8 cellular contexts compared by ENCODE assay signal in the genomic region with DNA sequence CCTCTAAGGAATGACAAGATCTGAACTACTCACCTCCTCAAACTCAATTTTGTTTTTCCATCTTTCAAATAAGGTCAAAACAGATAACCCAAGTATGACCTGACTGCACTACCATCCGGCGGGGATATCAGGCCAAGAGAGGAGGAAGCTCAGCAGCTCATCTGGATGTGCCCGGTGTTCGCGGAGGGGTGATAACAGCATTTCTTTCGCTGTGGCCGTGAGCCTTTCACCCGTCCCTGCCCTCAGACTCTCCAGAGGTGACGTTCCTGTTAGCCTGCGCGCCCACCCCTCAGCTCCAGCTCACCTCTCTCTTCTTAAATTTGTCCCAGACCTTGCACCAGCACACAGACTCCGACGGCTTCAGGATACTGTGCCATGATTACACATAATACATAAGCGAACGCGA. TPM values are rescaled to one million over a fixed set of nuclear protein-coding genes. Genes with fewer than 3 reads are reported as not detected.
DNase-seq lines count a peak whose midpoint lies in the region; ATAC-seq and TF ChIP-seq lines count a peak whose summit lies in the region.

No MANE protein-coding gene starts in this region.

- H2BK120ac ChIP-seq in IMR-90 (ENCODE audit: low read depth, low read length) = peak overlapping the region; percentile 41; the same call in 1 of the 2 replicates

- peaks cover 29% of the 10 kb centered on the region for H3K9me3 Mint-ChIP-seq in neural progenitor cell

- peaks cover 14 to 16% of the 10 kb centered on the region in 2 experiments for H3K79me1 ChIP-seq in IMR-90 (ENCODE audit: low read depth in 1 of 2, low read length in 2 of 2)

- H3K4me1 ChIP-seq in IMR-90 (ENCODE audit: control insufficient read depth, insufficient read depth, low read length) (peaks cover 2% of the 10 kb centered on the region; the same call in 1 of the 2 replicates), esophagus squamous epithelium (peaks cover 5 to 46% (median 13%) of the 10 kb centered on the region in 3 donors), neural progenitor cell (no peaks in the 10 kb centered on the region)

- TF ChIP-seq POLR2A in IMR-90 (IDR thresholded peaks at IDR 0.05; ENCODE audit: low read depth, low read length) (no peak), esophagus squamous epithelium (IDR thresholded peaks at IDR 0.05) (no peak)

- no peak for TF ChIP-seq RAD21 in IMR-90 (IDR thresholded peaks at IDR 0.05; ENCODE audit: low read length)

- peak overlapping the region; percentile 97 for H2AK9ac ChIP-seq in IMR-90 (replicated peaks; ENCODE audit: low read depth, low read length, poor library complexity)

- intact Hi-C loops in IMR-90 (cut with micrococcal nuclease) (loop anchor here (2.0 kb wide), 1 partner anchor 120 kb away; the partner anchor contains the start of gene ZNF25), esophagus squamous epithelium (cut with DNase I) (no loop called here)

- no peaks in the 10 kb centered on the region for H3K27me3 ChIP-seq in IMR-90 (ENCODE audit: control insufficient read depth, insufficient read depth, low read length)
- H3K27me3 ChIP-seq in esophagus squamous epithelium = peaks cover 0 to 3% (median 0%) of the 10 kb centered on the region in 4 donors
- no peaks in the 10 kb centered on the region for H3K27me3 ChIP-seq in neural progenitor cell

- peak overlapping the region; percentile 97; the same call in 1 of the 2 replicates for H3K56ac ChIP-seq in IMR-90 (ENCODE audit: extremely low read depth, insufficient read depth, low read length)

- H2BK20ac ChIP-seq in IMR-90 (ENCODE audit: low read depth, low read length) = no peak overlapping the region

- CTCF ChIA-PET in IMR-90 (lab: Yijun Ruan, JAX) = no interaction called here

- in situ Hi-C loops in IMR-90 (cut with MboI; ENCODE audit: low sequenced_read_pairs) = no loop called here

- WGBS in IMR-90 (ENCODE audit: extremely low coverage in 2 of 2, insufficient read length in 1 of 2), 2 experiments = 3% methylated on average over 8 of the region's 16 CpGs; no CpG with 5 or more reads in 1 of the 2 experiments
- 2% methylated on average over 13 to 16 of the region's 16 CpGs for WGBS in esophagus squamous epithelium, 2 donors

- H4K91ac ChIP-seq in IMR-90 (ENCODE audit: insufficient read depth, low read depth, low read length) = peak overlapping the region; percentile 37; the same call in 1 of the 2 replicates

- POLR2A ChIA-PET in IMR-90 (lab: Charles Lee; ENCODE audit: unreplicated experiment) = no interaction called here

- H3F3A ChIP-seq in neural progenitor cell (ENCODE audit: low read depth) = no peaks in the 10 kb centered on the region

- peak overlapping the region; percentile 75 for H2BK5ac ChIP-seq in IMR-90 (ENCODE audit: low read depth, low read length, poor library complexity, severe bottlenecking)

- H3K36me3 ChIP-seq in IMR-90 (ENCODE audit: control insufficient read depth, insufficient read depth, low read length) = peaks cover 1% of the 10 kb centered on the region; the same call in 1 of the 2 replicates
- H3K36me3 ChIP-seq in esophagus squamous epithelium = peaks cover 0 to 18% (median 0%) of the 10 kb centered on the region in 3 donors
- no peaks in the 10 kb centered on the region for H3K36me3 ChIP-seq in neural progenitor cell

- dilution Hi-C loops in IMR-90 (cut with HindIII; ENCODE audit: low sequenced_read_pairs, unreplicated experiment) = no loop called here

- peak overlapping the region; percentile 90 for H3K23ac ChIP-seq in IMR-90 (ENCODE audit: low read depth, low read length)

- peaks cover 4% of the 10 kb centered on the region for H3K27me3 Mint-ChIP-seq in neural progenitor cell (ENCODE audit: insufficient read depth, low read depth)

- H3K9me1 ChIP-seq in IMR-90 (ENCODE audit: insufficient read depth, low read length) = no peaks in the 10 kb centered on the region

- H3K4me1 Mint-ChIP-seq in neural progenitor cell = peaks cover 18% of the 10 kb centered on the region

- H3K9me3 ChIP-seq in IMR-90 (ENCODE audit: control insufficient read depth, insufficient read depth, low read length) (no peaks in the 10 kb centered on the region), esophagus squamous epithelium (no peaks in the 10 kb centered on the region), neural progenitor cell (ENCODE audit: low read depth) (peaks cover 12% of the 10 kb centered on the region)

- peak overlapping the region; percentile 53 for H2AK5ac ChIP-seq in IMR-90 (ENCODE audit: low read depth, low read length)

- peaks cover 21% of the 10 kb centered on the region for H3K36me3 Mint-ChIP-seq in neural progenitor cell

- H3K18ac ChIP-seq in IMR-90 (ENCODE audit: low read depth, low read length) = peak overlapping the region; percentile 2; the same call in 1 of the 2 replicates

- no TSS peak for BruUV-seq in IMR-90 (replicated peaks; lab: Mats Ljungman, UMichigan)

- H4K20me1 ChIP-seq in IMR-90 (ENCODE audit: insufficient read depth, low read length) (no peaks in the 10 kb centered on the region), neural progenitor cell (ENCODE audit: low read depth) (no peaks in the 10 kb centered on the region)

- TF ChIP-seq CTCF in IMR-90 (conservative IDR thresholded peaks at IDR 0.05; ENCODE audit: low read depth, low read length) (no peak), esophagus squamous epithelium (IDR thresholded peaks at IDR 0.05) (no peak), neural progenitor cell (IDR thresholded peaks at IDR 0.05) (no peak)

- H3K4me3 Mint-ChIP-seq in neural progenitor cell = peak overlapping the region; percentile 94

- H2BK15ac ChIP-seq in IMR-90 (ENCODE audit: low read depth, low read length) = no peak overlapping the region

- H3K4me3 ChIP-seq in IMR-90 (ENCODE audit: insufficient read depth, low read depth, low read length) (peak overlapping the region; percentile 63), esophagus squamous epithelium (peak overlapping the region; percentile 75 to 92 (median 83)), neural progenitor cell (no peak overlapping the region)

- H2AFZ ChIP-seq in IMR-90 (replicated peaks; ENCODE audit: low read length, poor library complexity) (peak overlapping the region; percentile 99), neural progenitor cell (replicated peaks) (no peak overlapping the region)

- peak overlapping the region; percentile 71 for H4K5ac ChIP-seq in IMR-90 (ENCODE audit: low read depth, low read length)

- ATAC-seq in GM21576 (IDR thresholded peaks at IDR 0.05; ENCODE audit: unreplicated experiment) = peak; percentile 21
- ATAC-seq in IMR-90 (ENCODE audit: low read depth) = no peak; the same call in 1 of the 2 replicates
- no peak for ATAC-seq in GM18858 (IDR thresholded peaks at IDR 0.05; ENCODE audit: unreplicated experiment)

- H3K9ac ChIP-seq in IMR-90 (ENCODE audit: low read depth, low read length) = peak overlapping the region; percentile 89
- no peak overlapping the region for H3K9ac ChIP-seq in neural progenitor cell

- H3K4ac ChIP-seq in IMR-90 (ENCODE audit: low read depth, low read length) = peak overlapping the region; percentile 75

- peak overlapping the region; percentile 97 for H3K27ac Mint-ChIP-seq in neural progenitor cell

- H3K4me2 ChIP-seq in IMR-90 (ENCODE audit: low read depth, low read length) (peak overlapping the region; percentile 82), neural progenitor cell (no peak overlapping the region)

- no peaks in the 10 kb centered on the region for H3K79me2 ChIP-seq in neural progenitor cell (ENCODE audit: low read depth)

- H4K8ac ChIP-seq in IMR-90 (ENCODE audit: low read depth in 2 of 2, low read length in 2 of 2) = peak overlapping the region; percentile 88 to 90

- H3K14ac ChIP-seq in IMR-90 (replicated peaks; ENCODE audit: low read depth, low read length) = peak overlapping the region; percentile 72; the same call in 1 of the 2 replicates

- H3K27ac ChIP-seq in IMR-90 (ENCODE audit: insufficient read depth, low read length) (peak overlapping the region; percentile 85), esophagus squamous epithelium (peak overlapping the region; percentile 98 to 100 (median 99)), neural progenitor cell (no peak overlapping the region)

- DNase-seq in GDM1 (lab: John Stamatoyannopoulos, UW) = peak; percentile 17
- DNase-seq in IMR-90 = no peak
- peak; percentile 8 for DNase-seq in activated CD4-positive, alpha-beta T cell treated with anti-CD3 and anti-CD28 coated beads, Interleukin-2, amount 50 U/mL, for 1 hour
- no peak for DNase-seq in esophagus squamous epithelium (lab: John Stamatoyannopoulos, UW)
- no peak for DNase-seq in neural progenitor cell (ENCODE audit: low spot score)
- no peak for DNase-seq in 8988T

TF ChIP-seq in IMR-90, 13 proteins besides CTCF, POLR2A, EP300 and RAD21:
- TF ChIP-seq NFE2L2 (IDR thresholded peaks at IDR 0.05; ENCODE audit: low read depth, low read length) = no peak
- TF ChIP-seq, protein P1, sequence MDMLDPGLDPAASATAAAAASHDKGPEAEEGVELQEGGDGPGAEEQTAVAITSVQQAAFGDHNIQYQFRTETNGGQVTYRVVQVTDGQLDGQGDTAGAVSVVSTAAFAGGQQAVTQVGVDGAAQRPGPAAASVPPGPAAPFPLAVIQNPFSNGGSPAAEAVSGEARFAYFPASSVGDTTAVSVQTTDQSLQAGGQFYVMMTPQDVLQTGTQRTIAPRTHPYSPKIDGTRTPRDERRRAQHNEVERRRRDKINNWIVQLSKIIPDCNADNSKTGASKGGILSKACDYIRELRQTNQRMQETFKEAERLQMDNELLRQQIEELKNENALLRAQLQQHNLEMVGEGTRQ (IDR thresholded peaks at IDR 0.05; ENCODE audit: low read depth, low read length) = no peak
- TF ChIP-seq MAFK (IDR thresholded peaks at IDR 0.05; ENCODE audit: low read depth, low read length) = no peak
- no peak for TF ChIP-seq CHD1 (IDR thresholded peaks at IDR 0.05; ENCODE audit: low read depth, low read length)
- no peak for TF ChIP-seq RFX5 (IDR thresholded peaks at IDR 0.05; ENCODE audit: low read depth, low read length)
- no peak for TF ChIP-seq CEBPB (IDR thresholded peaks at IDR 0.05; ENCODE audit: low read depth, low read length)
- no peak for TF ChIP-seq MXI1 (IDR thresholded peaks at IDR 0.05; ENCODE audit: borderline replicate concordance, low read depth, low read length)
- TF ChIP-seq SMC3 (IDR thresholded peaks at IDR 0.05; ENCODE audit: low read depth, low read length) = no peak
- no peak for TF ChIP-seq FOS (IDR thresholded peaks at IDR 0.05; ENCODE audit: low read depth, low read length)
- TF ChIP-seq RCOR1 (IDR thresholded peaks at IDR 0.05; ENCODE audit: insufficient replicate concordance, low read length) = no peak

RNA-seq across cellular contexts. Expression of gene ZNF248, which starts 0.5 kb away (rescaled TPM):
- total RNA-seq in IMR-90 (2012; rRNA removed) = 5.7 and 6.7 TPM in 2 replicates
- 4.2 and 5.1 TPM in 2 replicates for polyA plus RNA-seq in IMR-90 (2012; rRNA removed)
- 1.5 and 1.6 TPM in 2 replicates for polyA plus RNA-seq in IMR-90 (2012; cell fraction: cytosol; rRNA removed)
- 5.4 and 29.1 TPM in 2 replicates for polyA plus RNA-seq in IMR-90 (2012; cell fraction: nucleus; rRNA removed; ENCODE audit: low replicate concordance)
- total RNA-seq in esophagus squamous epithelium = 10 to 100 TPM in 1 of 4 donors, 1 to 10 TPM in 3; 3.3 to 13.0 (median 4.0) TPM
- total RNA-seq in neural progenitor cell (ENCODE audit: low replicate concordance) = not detected in 2 replicates

Comparison
In these comparisons a context has a peak if more than half of its experiments do, and no peak if none do; other contexts are left out.
1. DNase-seq: peak in GDM1 (single experiment) and activated CD4-positive, alpha-beta T cell treated with anti-CD3 and anti-CD28 coated beads, Interleukin-2, amount 50 U/mL, for 1 hour (single experiment); none in IMR-90 (single experiment), esophagus squamous epithelium (single experiment), neural progenitor cell (single experiment) and 8988T (single experiment).